In the genomic region with DNA sequence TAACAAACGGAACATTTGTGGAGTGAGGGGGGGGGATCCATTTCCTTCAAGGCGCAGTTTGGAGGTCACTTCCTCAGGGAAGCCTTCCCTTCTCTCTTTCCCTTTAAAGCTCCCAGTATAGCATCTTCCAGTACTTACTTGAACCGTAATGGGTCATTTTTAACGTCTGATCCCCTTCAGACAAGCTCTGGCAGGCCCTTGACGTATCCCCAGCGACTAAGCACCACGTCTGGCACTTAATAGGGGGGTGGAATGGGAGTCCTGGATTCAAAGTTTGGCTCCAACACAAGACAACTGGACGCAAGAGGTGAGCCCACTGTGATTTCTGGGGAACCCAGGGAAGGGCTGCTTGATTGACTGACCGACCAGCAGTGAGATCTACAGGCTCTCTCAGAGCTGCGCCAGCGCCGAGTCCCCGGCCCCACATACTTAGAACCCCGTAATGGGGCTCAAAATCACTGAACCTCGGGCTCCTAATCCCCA, we compare ENCODE assay signal across 8 cellular contexts. TPM values are rescaled to one million over a fixed set of nuclear protein-coding genes. Genes with fewer than 3 reads are reported as not detected.
DNase-seq lines count a peak whose midpoint lies in the region; ATAC-seq and TF ChIP-seq lines count a peak whose summit lies in the region.

No MANE protein-coding gene starts in this region.

- peaks cover 17% of the 10 kb centered on the region for H4K20me1 ChIP-seq in OCI-LY7 (ENCODE audit: insufficient read depth, low read length)

- no peak for DNase-seq in T-helper 2 cell treated with Interferon-gamma antibody and Interleukin-4, amounts not matched to agents 5 μg/mL and 100 μg/mL, for 36 hours (ENCODE audit: low spot score)
- DNase-seq in T-helper 2 cell, result no peak
- no peak for DNase-seq in OCI-LY7 (ENCODE audit: low spot score)
- peak; percentile 54 for DNase-seq in dermis blood vessel endothelial cell
- no peak for DNase-seq in lower leg skin (ENCODE audit: low spot score in 2 of 2)
- peak; percentile 10 for DNase-seq in transverse colon
- no peak for DNase-seq in NCI-H1694 treated with DMSO at 0.1 percent for 48 hours (lab: John Stamatoyannopoulos, UW)

- no peaks in the 10 kb centered on the region for H3K9me3 Mint-ChIP-seq in T-helper 2 cell treated with Interferon-gamma antibody and Interleukin-4, amounts not matched to agents 5 μg/mL and 100 μg/mL, for 36 hours

- H3K4me1 Mint-ChIP-seq in T-helper 2 cell treated with Interferon-gamma antibody and Interleukin-4, amounts not matched to agents 5 μg/mL and 100 μg/mL, for 36 hours (ENCODE audit: low read depth), result peaks cover 32% of the 10 kb centered on the region

- H3K36me3 ChIP-seq in OCI-LY7 (ENCODE audit: insufficient read depth, low read length), result peaks cover 66% of the 10 kb centered on the region
- no peaks in the 10 kb centered on the region for H3K36me3 ChIP-seq in transverse colon

- peak overlapping the region; percentile 72 for H3K4me2 ChIP-seq in OCI-LY7 (ENCODE audit: low read length)

- BruUV-seq in OCI-LY7 (replicated peaks; lab: Mats Ljungman, UMichigan), result TSS peak; percentile 84

- intact Hi-C loops in OCI-LY7 (cut with micrococcal nuclease; ENCODE audit: unreplicated experiment) (loop anchor here (1.0 to 5.0 kb wide), 3 partner anchors 146 to 744 kb away; a partner anchor contains a TSS), lower leg skin (cut with DNase I; ENCODE audit: low total_unique reads) (no loop called here), transverse colon (cut with DNase I; ENCODE audit: low total_unique reads) (no loop called here)

- no peaks in the 10 kb centered on the region for H3K27me3 ChIP-seq in transverse colon

- peak overlapping the region; percentile 64; the same call in 1 of the 2 replicates for H2AFZ ChIP-seq in OCI-LY7 (ENCODE audit: low read length)

- H3K4me3 ChIP-seq in OCI-LY7 (ENCODE audit: low read depth, low read length, poor library complexity, severe bottlenecking), result peak overlapping the region; percentile 100
- H3K4me3 ChIP-seq in lower leg skin (ENCODE audit: low read depth, poor library complexity, severe bottlenecking), result peak overlapping the region; percentile 82
- peak overlapping the region; percentile 60 to 91 (median 73) for H3K4me3 ChIP-seq in transverse colon

- H3K36me3 Mint-ChIP-seq in T-helper 2 cell treated with Interferon-gamma antibody and Interleukin-4, amounts not matched to agents 5 μg/mL and 100 μg/mL, for 36 hours (ENCODE audit: low read depth), result peaks cover 41% of the 10 kb centered on the region

- peaks cover 56% of the 10 kb centered on the region for H3K4me1 ChIP-seq in OCI-LY7 (ENCODE audit: insufficient read depth, low read length, poor library complexity, severe bottlenecking)
- H3K4me1 ChIP-seq in transverse colon, result peaks cover 9 to 47% (median 28%) of the 10 kb centered on the region in 4 donors

- peak; percentile 14 for ATAC-seq in HG02642 (IDR thresholded peaks at IDR 0.05; ENCODE audit: poor library complexity, unreplicated experiment)

- WGBS in lower leg skin, 2 donors, result 0 to 1% methylated on average over 15 of the region's 15 CpGs
- WGBS in transverse colon (ENCODE audit: low coverage in 1 of 2), 2 donors, result 0 to 1% methylated on average over 2 to 15 of the region's 15 CpGs

- no peak for TF ChIP-seq EP300 in transverse colon (IDR thresholded peaks at IDR 0.05; ENCODE audit: low read depth)

- no peak for TF ChIP-seq CTCF in OCI-LY7 (conservative IDR thresholded peaks at IDR 0.05; ENCODE audit: low read length)
- TF ChIP-seq CTCF in lower leg skin (IDR thresholded peaks at IDR 0.05), result no peak
- TF ChIP-seq CTCF in transverse colon (IDR thresholded peaks at IDR 0.05), result no peak

- CTCF ChIA-PET in OCI-LY7 (lab: Charles Lee; ENCODE audit: unreplicated experiment), result interaction anchor here (0.7 kb wide), 1 partner anchor 55 kb away, joined by 3 read pairs; no protein-coding TSS in a partner anchor

- H3K4me3 Mint-ChIP-seq in T-helper 2 cell treated with Interferon-gamma antibody and Interleukin-4, amounts not matched to agents 5 μg/mL and 100 μg/mL, for 36 hours, result peak overlapping the region; percentile 99

- H3K27ac ChIP-seq in OCI-LY7 (ENCODE audit: low read depth, low read length, poor library complexity, severe bottlenecking), result peak overlapping the region; percentile 86
- H3K27ac ChIP-seq in transverse colon, result peak overlapping the region; percentile 96 to 98 (median 97)

- H3K27ac Mint-ChIP-seq in T-helper 2 cell treated with Interferon-gamma antibody and Interleukin-4, amounts not matched to agents 5 μg/mL and 100 μg/mL, for 36 hours, result peak overlapping the region; percentile 87

- H3K9me3 ChIP-seq in OCI-LY7 (ENCODE audit: low read length) (no peaks in the 10 kb centered on the region), transverse colon (no peaks in the 10 kb centered on the region)

- POLR2A ChIA-PET in OCI-LY7 (lab: Charles Lee), result interaction anchor here (0.8 kb wide), 1 partner anchor 18 kb away, joined by 3 read pairs; no protein-coding TSS in a partner anchor

- H3K9me2 ChIP-seq in OCI-LY7 (ENCODE audit: insufficient read depth, low read length), result no peaks in the 10 kb centered on the region

- in situ Hi-C loops in transverse colon (cut with MboI; ENCODE audit: low pct_ligation_motif_present in 1 of 4, low pct_unique_long_range_greater_than_20kb in 1 of 4, low sequenced_read_pairs in 3 of 4), result no loop called here

- TF ChIP-seq POLR2A in lower leg skin (IDR thresholded peaks at IDR 0.05), result no peak
- no peak for TF ChIP-seq POLR2A in transverse colon (IDR thresholded peaks at IDR 0.05)

- peaks cover 94% of the 10 kb centered on the region for H3K79me2 ChIP-seq in OCI-LY7 (ENCODE audit: insufficient read depth, low read depth, low read length)

- no peaks in the 10 kb centered on the region for H3K27me3 Mint-ChIP-seq in T-helper 2 cell treated with Interferon-gamma antibody and Interleukin-4, amounts not matched to agents 5 μg/mL and 100 μg/mL, for 36 hours (ENCODE audit: low read depth)

RNA-seq across cellular contexts. Expression of a gene that starts 0.4 kb away (rescaled TPM):
- total RNA-seq in OCI-LY7 (2014; rRNA removed; shearing (Covaris generic)), result 276 and 282 TPM in 2 replicates
- total RNA-seq in OCI-LY7 (2022) (321 and 352 TPM in 2 replicates), dermis blood vessel endothelial cell (63.6 and 84.0 TPM in 2 replicates), lower leg skin (10 to 100 TPM; 24.8 to 40.0 (median 30.2) TPM), transverse colon (10 to 100 TPM; 23.9 to 54.5 (median 33.8) TPM)

RNA-seq across cellular contexts. Expression of a gene that starts 0.7 kb away (rescaled TPM):
- total RNA-seq in OCI-LY7 (2014; rRNA removed; shearing (Covaris generic)), result 72.1 and 91.8 TPM in 2 replicates
- total RNA-seq in OCI-LY7 (2022) (135 and 136 TPM in 2 replicates), dermis blood vessel endothelial cell (33.7 and 50.0 TPM in 2 replicates), lower leg skin (10 to 100 TPM; 11.0 to 32.1 (median 18.2) TPM), transverse colon (100 to 1,000 TPM in 1 of 4 donors, 10 to 100 TPM in 3; 26.2 to 257 (median 40.7) TPM)

RNA-seq across cellular contexts. Expression of a gene that starts 54.0 kb away (rescaled TPM):
- total RNA-seq in OCI-LY7 (2014; rRNA removed; shearing (Covaris generic)), result not detected in 2 replicates
- total RNA-seq in OCI-LY7 (2022), result not detected in 2 replicates
- 0.85 and 0.88 TPM in 2 replicates for total RNA-seq in dermis blood vessel endothelial cell
- total RNA-seq in lower leg skin, result under 1 TPM in 2 of 4 donors, not detected in 2; 0.27 to 0.58 TPM
- total RNA-seq in transverse colon, result under 1 TPM in 2 of 4 donors, not detected in 2; 0.32 to 0.55 TPM

Comparison
In these comparisons a context has a peak if more than half of its experiments do, and no peak if none do; other contexts are left out.
1. DNase-seq: peak in dermis blood vessel endothelial cell (single experiment) and transverse colon (single experiment); none in T-helper 2 cell treated with Interferon-gamma antibody and Interleukin-4, amounts not matched to agents 5 μg/mL and 100 μg/mL, for 36 hours (single experiment), T-helper 2 cell (0 of 5), OCI-LY7 (single experiment), lower leg skin (0 of 2) and NCI-H1694 treated with DMSO at 0.1 percent for 48 hours (single experiment).
2. Peak in every context shown above with its lines, with median percentiles within 50 percentile points of each other: H3K4me3 ChIP-seq.